Comparison of ENCODE assay signal across 17 cellular contexts in the genomic region with DNA sequence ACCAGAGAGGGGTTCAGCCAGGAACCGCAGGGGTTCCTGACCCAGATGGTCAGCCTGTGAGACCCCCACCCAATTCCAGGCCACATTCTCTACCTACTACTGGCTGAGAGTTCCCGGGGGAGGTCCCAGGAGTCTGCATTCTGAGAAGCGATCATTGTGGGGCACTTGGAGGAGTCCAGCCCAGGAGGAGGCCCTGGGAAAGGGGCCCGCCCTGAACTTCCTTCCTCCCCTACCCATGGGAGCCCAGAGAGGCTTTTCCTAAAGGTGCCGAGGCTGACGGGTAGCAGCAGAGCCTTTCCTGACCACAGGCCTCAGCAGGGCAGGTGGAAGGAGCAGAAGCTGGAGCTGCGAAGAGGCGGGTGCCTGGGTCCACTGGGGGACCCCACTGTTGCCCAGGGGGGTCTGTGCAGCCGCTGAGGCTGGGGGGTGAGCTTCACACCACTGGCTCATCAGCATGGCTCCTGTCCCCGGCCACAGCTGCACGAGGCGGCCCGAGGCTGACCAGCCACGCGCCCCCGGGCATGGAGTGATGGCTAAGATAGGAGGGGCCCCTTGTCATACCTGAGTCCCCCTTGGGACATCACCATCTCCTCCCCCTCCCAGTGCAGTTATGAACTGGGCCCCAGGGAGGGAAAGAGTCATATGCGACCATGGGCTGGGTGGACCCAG.
DNase-seq lines count a peak whose midpoint lies in the region; ATAC-seq and TF ChIP-seq lines count a peak whose summit lies in the region.
"Had no signal": no experiment of that assay in that cellular context is flagged by ENCODE, and none has a peak within 500 bp of the region (broad histone marks: within the 10 kb centered on the region; RNA-seq: fewer than 3 reads in every experiment).

No MANE protein-coding gene starts in this region.

- CTCF ChIA-PET in A673 (lab: Charles Lee) = no interaction called here
- CTCF ChIA-PET in activated CD4-positive, alpha-beta T cell treated with anti-CD3 and anti-CD28 coated beads for 36 hours (lab: Charles Lee) = interaction anchor here (0.6 kb wide), 1 partner anchor 280 kb away, joined by 4 read pairs; no protein-coding TSS in a partner anchor

- TF ChIP-seq CTCF in heart left ventricle (IDR thresholded peaks at IDR 0.05) (no peak), left ventricle myocardium inferior (IDR thresholded peaks at IDR 0.05; ENCODE audit: borderline replicate concordance) (no peak), uterus (IDR thresholded peaks at IDR 0.05) (no peak), A673 (conservative IDR thresholded peaks at IDR 0.05; ENCODE audit: low read depth, low read length) (no peak)

- H3K4me1 ChIP-seq in heart left ventricle (peaks cover 0 to 45% (median 21%) of the 10 kb centered on the region in 12 donors), left ventricle myocardium inferior (peaks cover 43% of the 10 kb centered on the region), uterus (peaks cover 0 to 4% of the 10 kb centered on the region in 2 donors), A673 (ENCODE audit: insufficient read depth, low read length, poor library complexity, severe bottlenecking) (no peaks in the 10 kb centered on the region)

- no peaks in the 10 kb centered on the region for H3K9me3 Mint-ChIP-seq in activated CD4-positive, alpha-beta T cell treated with anti-CD3 and anti-CD28 coated beads for 36 hours (ENCODE audit: low read depth)
- H3K9me3 Mint-ChIP-seq: GM23338 had no signal

- H3K27ac ChIP-seq in heart left ventricle (peak overlapping the region; percentile 6 to 86 (median 52)), left ventricle myocardium inferior (replicated peaks) (peak overlapping the region; percentile 62), uterus (peak overlapping the region; percentile 60 to 63), A673 (ENCODE audit: low read depth, low read length, poor library complexity, severe bottlenecking) (no peak overlapping the region)

- intact Hi-C loops in heart left ventricle (cut with DNase I) = loop anchor here in 1 of 10 donors (5.0 kb wide), 1 partner anchor 86 kb away; no protein-coding TSS in a partner anchor
- intact Hi-C loops in cardiac septum (cut with DNase I) = no loop called here
- intact Hi-C loops in left ventricle myocardium inferior (cut with micrococcal nuclease) = no loop called here
- intact Hi-C loops in uterus (cut with DNase I; ENCODE audit: low total_unique reads) = no loop called here
- intact Hi-C loops in A673 (cut with micrococcal nuclease; ENCODE audit: unreplicated experiment) = no loop called here
- intact Hi-C loops in activated CD4-positive, alpha-beta T cell treated with anti-CD3 and anti-CD28 coated beads for 36 hours (cut with DNase I, micrococcal nuclease) = no loop called here

- H3K4me3 ChIP-seq in heart left ventricle (no peak overlapping the region), left ventricle myocardium inferior (no peak overlapping the region), uterus (no peak overlapping the region), A673 (ENCODE audit: low read depth, low read length, poor library complexity, severe bottlenecking) (no peak overlapping the region)
- H3K4me3 ChIP-seq: GM23338 had no signal

- 70 to 85% (median 79%) methylated on average over 5 to 17 of the region's 17 CpGs for WGBS in heart left ventricle, 4 donors

- peak in 1 of 5 donors; percentile 50 for DNase-seq in heart left ventricle
- DNase-seq in cardiac septum (ENCODE audit: low spot score) = no peak
- no peak for DNase-seq in left ventricle myocardium inferior
- peak; percentile 2 for DNase-seq in retina
- DNase-seq in uterus = no peak
- no peak for DNase-seq in A673 (ENCODE audit: low spot score)
- DNase-seq in activated CD4-positive, alpha-beta T cell treated with anti-CD3 and anti-CD28 coated beads for 36 hours = no peak
- DNase-seq in NCI-H446 (lab: John Stamatoyannopoulos, UW) = no peak
- DNase-seq: 8988T; C1 segment of cervical spinal cord; DMS153; EL; NCI-H187; NCI-H345; NCI-H526 treated with DMSO at 0.1 percent for 48 hours; NK-92 treated with Interleukin-12 subunit alpha and Interleukin-12 subunit beta, amount 100 ng/mL, for 24 hours had no signal

- H3K4me3 Mint-ChIP-seq in activated CD4-positive, alpha-beta T cell treated with anti-CD3 and anti-CD28 coated beads for 36 hours = no peak overlapping the region
- H3K4me3 Mint-ChIP-seq: GM23338 had no signal

- no peak overlapping the region for H3K27ac Mint-ChIP-seq in activated CD4-positive, alpha-beta T cell treated with anti-CD3 and anti-CD28 coated beads for 36 hours
- H3K27ac Mint-ChIP-seq: GM23338 had no signal

- POLR2A ChIA-PET in A673 (lab: Charles Lee; ENCODE audit: low non-redundant PET) = no interaction called here
- POLR2A ChIA-PET in activated CD4-positive, alpha-beta T cell treated with anti-CD3 and anti-CD28 coated beads for 36 hours (lab: Charles Lee) = no interaction called here

- H3K4me1 Mint-ChIP-seq in activated CD4-positive, alpha-beta T cell treated with anti-CD3 and anti-CD28 coated beads for 36 hours = no peaks in the 10 kb centered on the region
- H3K4me1 Mint-ChIP-seq: GM23338 had no signal

- no TSS peak for BruUV-seq in A673 (replicated peaks; lab: Mats Ljungman, UMichigan)

- TF ChIP-seq POLR2A in heart left ventricle (IDR thresholded peaks at IDR 0.05) = no peak
- TF ChIP-seq POLR2A in uterus (IDR thresholded peaks at IDR 0.05) = no peak

- H3K36me3 Mint-ChIP-seq in activated CD4-positive, alpha-beta T cell treated with anti-CD3 and anti-CD28 coated beads for 36 hours (ENCODE audit: low read depth) = no peaks in the 10 kb centered on the region

- H3K9me3 ChIP-seq in heart left ventricle (no peaks in the 10 kb centered on the region), left ventricle myocardium inferior (replicated peaks) (no peaks in the 10 kb centered on the region), uterus (no peaks in the 10 kb centered on the region), A673 (ENCODE audit: low read depth, low read length, poor library complexity, severe bottlenecking) (no peaks in the 10 kb centered on the region)

- H3K27me3 ChIP-seq in heart left ventricle = no peaks in the 10 kb centered on the region
- no peaks in the 10 kb centered on the region for H3K27me3 ChIP-seq in left ventricle myocardium inferior (ENCODE audit: low read depth)
- no peaks in the 10 kb centered on the region for H3K27me3 ChIP-seq in uterus
- no peaks in the 10 kb centered on the region for H3K27me3 ChIP-seq in A673 (replicated peaks; ENCODE audit: insufficient read depth, low read depth, low read length, poor library complexity)

- no peaks in the 10 kb centered on the region for H3K27me3 Mint-ChIP-seq in activated CD4-positive, alpha-beta T cell treated with anti-CD3 and anti-CD28 coated beads for 36 hours

- H3K36me3 ChIP-seq in heart left ventricle (peaks cover 0 to 5% (median 0%) of the 10 kb centered on the region in 9 donors), left ventricle myocardium inferior (no peaks in the 10 kb centered on the region), uterus (no peaks in the 10 kb centered on the region), A673 (ENCODE audit: insufficient read depth, low read length, poor library complexity, severe bottlenecking) (no peaks in the 10 kb centered on the region)

- peak in 2 of 4 donors; percentile 3 to 63 for ATAC-seq in heart left ventricle
- ATAC-seq in activated CD4-positive, alpha-beta T cell treated with anti-CD3 and anti-CD28 coated beads for 36 hours = no peak
- ATAC-seq: GM23338 had no signal
